Comparison of ENCODE assay signal across 1 cellular context in the genomic region with DNA sequence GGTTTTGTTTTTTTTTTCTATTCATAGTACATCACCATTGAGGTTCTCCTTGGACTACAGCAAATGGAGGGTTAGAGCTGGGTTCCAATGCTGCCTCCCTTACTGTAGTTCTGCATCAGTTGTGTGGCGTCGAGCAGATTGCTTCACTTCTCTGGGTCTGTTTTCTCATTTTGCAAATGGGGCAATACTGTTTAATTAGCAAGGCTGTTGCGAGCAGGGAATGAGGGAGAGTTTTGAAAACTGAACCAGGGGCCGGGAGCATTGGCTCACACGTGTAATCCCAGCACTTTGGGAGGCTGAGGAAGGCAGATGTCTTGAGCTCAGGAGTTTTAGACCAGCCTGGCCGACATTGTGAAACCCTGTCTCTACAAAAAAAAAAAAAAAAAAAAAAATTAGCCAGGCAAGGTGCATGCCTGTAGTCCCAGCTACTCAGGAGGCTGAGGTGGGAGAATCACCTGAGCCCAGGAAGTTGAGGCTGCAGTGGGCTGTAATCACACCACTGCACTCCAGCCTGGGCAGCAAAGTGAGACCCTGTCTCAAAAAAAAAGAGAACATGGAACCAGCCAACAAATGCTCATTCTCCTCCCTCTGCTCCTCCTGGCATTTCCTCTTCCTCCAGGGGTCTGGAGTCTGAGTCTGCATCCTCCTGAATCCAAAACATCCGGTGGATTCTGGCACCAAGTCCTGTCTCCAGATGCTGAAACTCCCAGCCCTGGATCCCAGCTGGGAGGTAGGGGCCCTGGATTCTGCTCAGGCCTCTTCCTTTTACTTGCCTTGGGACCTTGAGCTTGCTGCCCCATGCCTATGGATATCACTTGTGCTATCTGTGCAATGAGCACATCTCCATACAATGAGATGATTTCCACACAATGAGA.
TF ChIP-seq lines count a peak whose summit lies in the region.

No MANE protein-coding gene starts in this region.

TF ChIP-seq in K562, 482 proteins besides CTCF, POLR2A, EP300 and RAD21 (continued from another document):
- TF ChIP-seq ARID3B (CRISPR knock-in tag; IDR thresholded peaks at IDR 0.05; ENCODE audit: borderline replicate concordance), result no peak
- TF ChIP-seq, protein P1, sequence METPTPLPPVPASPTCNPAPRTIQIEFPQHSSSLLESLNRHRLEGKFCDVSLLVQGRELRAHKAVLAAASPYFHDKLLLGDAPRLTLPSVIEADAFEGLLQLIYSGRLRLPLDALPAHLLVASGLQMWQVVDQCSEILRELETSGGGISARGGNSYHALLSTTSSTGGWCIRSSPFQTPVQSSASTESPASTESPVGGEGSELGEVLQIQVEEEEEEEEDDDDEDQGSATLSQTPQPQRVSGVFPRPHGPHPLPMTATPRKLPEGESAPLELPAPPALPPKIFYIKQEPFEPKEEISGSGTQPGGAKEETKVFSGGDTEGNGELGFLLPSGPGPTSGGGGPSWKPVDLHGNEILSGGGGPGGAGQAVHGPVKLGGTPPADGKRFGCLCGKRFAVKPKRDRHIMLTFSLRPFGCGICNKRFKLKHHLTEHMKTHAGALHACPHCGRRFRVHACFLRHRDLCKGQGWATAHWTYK (CRISPR knock-in tag; IDR thresholded peaks at IDR 0.05), result no peak
- TF ChIP-seq DDX20 (tag; IDR thresholded peaks at IDR 0.05; ENCODE audit: low read depth), result no peak
- TF ChIP-seq ELF4 (CRISPR knock-in tag; IDR thresholded peaks at IDR 0.05), result no peak
- no peak for TF ChIP-seq SMARCA4 (IDR thresholded peaks at IDR 0.05)
- TF ChIP-seq RFX1 (IDR thresholded peaks at IDR 0.05), result no peak
- peak; percentile 6; the same call in 1 of the 2 replicates for TF ChIP-seq BHLHE40 (IDR thresholded peaks at IDR 0.05; ENCODE audit: low read length)
- TF ChIP-seq SAP30 (IDR thresholded peaks at IDR 0.05; ENCODE audit: borderline replicate concordance, insufficient read depth, low read depth, low read length, poor library complexity, severe bottlenecking), result no peak
- TF ChIP-seq ZNF384 (IDR thresholded peaks at IDR 0.05; ENCODE audit: low read depth, low read length), result 0 out of 2 replicates have a peak, but pooled peaks have one; percentile 8
- TF ChIP-seq TAF9B (IDR thresholded peaks at IDR 0.05; ENCODE audit: partially characterized antibody), result no peak
- no peak for TF ChIP-seq NR3C1 (CRISPR knock-in tag; IDR thresholded peaks at IDR 0.05)
- TF ChIP-seq, protein P2, sequence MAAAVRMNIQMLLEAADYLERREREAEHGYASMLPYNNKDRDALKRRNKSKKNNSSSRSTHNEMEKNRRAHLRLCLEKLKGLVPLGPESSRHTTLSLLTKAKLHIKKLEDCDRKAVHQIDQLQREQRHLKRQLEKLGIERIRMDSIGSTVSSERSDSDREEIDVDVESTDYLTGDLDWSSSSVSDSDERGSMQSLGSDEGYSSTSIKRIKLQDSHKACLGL (CRISPR knock-in tag; IDR thresholded peaks at IDR 0.05; ENCODE audit: borderline replicate concordance, poor library complexity, severe bottlenecking), result no peak
- TF ChIP-seq BDP1 (IDR thresholded peaks at IDR 0.05; ENCODE audit: insufficient read depth, insufficient read length), result no peak
- no peak for TF ChIP-seq TEAD1 (CRISPR knock-in tag; IDR thresholded peaks at IDR 0.05)
